In genomic region chr16:30368122-30368791, GRCh38 we compare ENCODE assay signal across 8 cellular contexts. TPM values are rescaled to one million over a fixed set of nuclear protein-coding genes. Genes with fewer than 3 reads are reported as not detected.
A peak's percentile ranks its signal among the peaks of the same experiment; 100 is the strongest.
DNase-seq lines count a peak whose midpoint lies in the region; ATAC-seq, FAIRE-seq and TF ChIP-seq lines count a peak whose summit lies in the region.

No MANE protein-coding gene starts in this region.

- H3K9me3 ChIP-seq in DND-41 (ENCODE audit: insufficient read depth, low read length, severe bottlenecking) = no peaks in the 10 kb centered on the region
- H3K9me3 ChIP-seq in Loucy (ENCODE audit: insufficient read depth, low read depth, low read length) = no peaks in the 10 kb centered on the region
- H3K9me3 ChIP-seq in K562 (replicated peaks; ENCODE audit: control insufficient read depth, insufficient read depth, low read depth, low read length) = no peaks in the 10 kb centered on the region
- no peaks in the 10 kb centered on the region for H3K9me3 ChIP-seq in lung (ENCODE audit: control insufficient read depth in 2 of 2, insufficient read depth in 1 of 2, low read length in 1 of 2)

- peaks cover 6% of the 10 kb centered on the region for H3K9me1 ChIP-seq in K562 (ENCODE audit: control insufficient read depth, insufficient read depth, low read length)

- no peak; a peak in 1 of 4 replicates for TF ChIP-seq RAD21 in K562 (CRISPR knock-in tag; conservative IDR thresholded peaks at IDR 0.05 in 1 of 2, IDR thresholded peaks at IDR 0.05 in 1 of 2)

- WGBS in K562 (ENCODE audit: insufficient coverage, low coverage, missing lambda C conversion rate) = 2% methylated on average over 8 of the region's 8 CpGs
- WGBS in lung, 2 donors = 6 to 10% methylated on average over 8 of the region's 8 CpGs

- POLR2A ChIA-PET in K562 (lab: Yijun Ruan, JAX) = interaction anchor here (0.7 to 6.3 kb wide), 4 partner anchors 10 to 261 kb away, joined by 3 to 77 read pairs (median 4); partner anchors contain the start of gene CD2BP2

- no peaks in the 10 kb centered on the region for H3F3A ChIP-seq in Loucy (ENCODE audit: low read depth)

- peak overlapping the region; percentile 86 for H3K4me2 ChIP-seq in DND-41 (ENCODE audit: insufficient read depth, low read length)
- H3K4me2 ChIP-seq in Loucy (ENCODE audit: low read depth, low read length, poor library complexity, severe bottlenecking) = peak overlapping the region; percentile 98
- H3K4me2 ChIP-seq in K562 (ENCODE audit: insufficient read depth, low read length) = peak overlapping the region; percentile 90

- H3K4me1 ChIP-seq in DND-41 (ENCODE audit: insufficient read depth, low read length) (peaks cover 51% of the 10 kb centered on the region), Loucy (ENCODE audit: insufficient read depth, low read length, poor library complexity, severe bottlenecking) (peaks cover 48% of the 10 kb centered on the region), K562 (replicated peaks in 1 of 2; ENCODE audit: control insufficient read depth in 2 of 2, insufficient read depth in 2 of 2, low read length in 2 of 2) (peaks cover 25 to 44% of the 10 kb centered on the region in 2 experiments; a peak in 4 of 5 replicates), lung (ENCODE audit: control insufficient read depth in 2 of 2, insufficient read depth in 2 of 2, low read length in 2 of 2) (peaks cover 6 to 10% of the 10 kb centered on the region in 2 donors)

- BruUV-seq in K562 (replicated peaks; lab: Mats Ljungman, UMichigan) = no TSS peak

- no peak for TF ChIP-seq CTCF in DND-41 (IDR thresholded peaks at IDR 0.05; ENCODE audit: borderline replicate concordance, extremely low read depth, low read length, poor library complexity, severe bottlenecking)
- TF ChIP-seq CTCF in Loucy (conservative IDR thresholded peaks at IDR 0.05; ENCODE audit: low read length) = no peak
- no peak for TF ChIP-seq CTCF in K562 (IDR thresholded peaks at IDR 0.05 in 2 of 3, conservative IDR thresholded peaks at IDR 0.05 in 1 of 3; ENCODE audit: insufficient read depth in 2 of 3, low read depth in 1 of 3, low read length in 3 of 3)
- no peak for TF ChIP-seq CTCF in lung (IDR thresholded peaks at IDR 0.05; ENCODE audit: control extremely low read depth, extremely low read depth)

- CTCF ChIA-PET in K562 (lab: Yijun Ruan, JAX; ENCODE audit: low intra/inter-chr PET ratio) = no interaction called here

- TF ChIP-seq POLR2A in K562 (conservative IDR thresholded peaks at IDR 0.05) = no peak

- H4K20me1 ChIP-seq in DND-41 (ENCODE audit: insufficient read depth, low read length) (peaks cover 30% of the 10 kb centered on the region), Loucy (ENCODE audit: insufficient read depth, low read length, poor library complexity, severe bottlenecking) (peaks cover 48% of the 10 kb centered on the region), K562 (replicated peaks; ENCODE audit: control insufficient read depth, insufficient read depth, low read length) (peaks cover 23% of the 10 kb centered on the region)

- intact Hi-C loops in K562 (cut with micrococcal nuclease) = no loop called here

- H3K36me3 ChIP-seq in DND-41 (ENCODE audit: insufficient read depth, low read length) = peaks cover 40% of the 10 kb centered on the region
- 0 out of 2 replicates have a peak, but pooled peaks cover 3% of the 10 kb centered on the region for H3K36me3 ChIP-seq in Loucy (ENCODE audit: insufficient read depth, low read length)
- H3K36me3 ChIP-seq in K562 (ENCODE audit: control insufficient read depth, insufficient read depth, low read length) = peaks cover 40% of the 10 kb centered on the region
- peaks cover 0 to 8% of the 10 kb centered on the region in 2 donors for H3K36me3 ChIP-seq in lung (ENCODE audit: control insufficient read depth in 2 of 2, insufficient read depth in 2 of 2, low read length in 2 of 2)

- H2AFZ ChIP-seq in DND-41 (ENCODE audit: low read depth, low read length) = no peak overlapping the region
- no peak overlapping the region for H2AFZ ChIP-seq in Loucy (ENCODE audit: low read length)
- H2AFZ ChIP-seq in K562 (ENCODE audit: low read depth, low read length) = no peak overlapping the region

- H3K9me2 ChIP-seq in Loucy (replicated peaks; ENCODE audit: low read depth, low read length) = no peaks in the 10 kb centered on the region

- peak overlapping the region; percentile 46 for H3K27ac ChIP-seq in DND-41 (ENCODE audit: low read length)
- H3K27ac ChIP-seq in K562 (ENCODE audit: extremely low read depth, low read depth, low read length) = peak overlapping the region; percentile 72; the same call in 2 of the 3 replicates
- peak overlapping the region; percentile 49 to 85 for H3K27ac ChIP-seq in lung (ENCODE audit: low read depth in 1 of 2, low read length in 1 of 2)

- H3K79me2 ChIP-seq in DND-41 (ENCODE audit: insufficient read depth, low read length) (peaks cover 67% of the 10 kb centered on the region), Loucy (ENCODE audit: insufficient read depth, low read length) (peaks cover 66% of the 10 kb centered on the region), K562 (ENCODE audit: control insufficient read depth, insufficient read depth, low read length) (peaks cover 57% of the 10 kb centered on the region)

- peak; percentile 77 for FAIRE-seq in K562 (lab: Jason Lieb, UNC)

- H3K9ac ChIP-seq in DND-41 (ENCODE audit: low read depth, low read length) (peak overlapping the region; percentile 77), Loucy (ENCODE audit: low read depth, low read length, poor library complexity, severe bottlenecking) (peak overlapping the region; percentile 78), K562 (ENCODE audit: insufficient read depth in 1 of 2, low read depth in 2 of 2, low read length in 2 of 2) (peak overlapping the region; percentile 70 to 98)

- TF ChIP-seq EP300 in K562 (IDR thresholded peaks at IDR 0.05; ENCODE audit: low read length) = no peak

- H3K27me3 ChIP-seq in DND-41 (ENCODE audit: insufficient read depth, low read length, poor library complexity) (no peaks in the 10 kb centered on the region), Loucy (ENCODE audit: insufficient read depth, low read length, poor library complexity, severe bottlenecking) (no peaks in the 10 kb centered on the region), K562 (ENCODE audit: control insufficient read depth in 2 of 2, insufficient read depth in 2 of 2, low read length in 2 of 2) (no peaks in the 10 kb centered on the region), lung (ENCODE audit: control insufficient read depth, insufficient read depth) (no peaks in the 10 kb centered on the region)

- ATAC-seq in DND-41 (ENCODE audit: insufficient read depth, low read depth) = no peak
- no peak for ATAC-seq in K562
- no peak for ATAC-seq in lung (ENCODE audit: insufficient read depth, low FRiP score)

- in situ Hi-C loops in K562 (cut with MboI) = loop anchor here (25.0 kb wide), 1 partner anchor 906 kb away; the partner anchor contains the start of genes BOLA2, SLX1B and SULT1A4
- in situ Hi-C loops in G401 (cut with HindIII; ENCODE audit: low sequenced_read_pairs) = no loop called here

- H3K4me3 ChIP-seq in DND-41 (ENCODE audit: low read depth in 1 of 2, low read length in 2 of 2) (peak overlapping the region; percentile 73 to 76), Loucy (ENCODE audit: low read length, poor library complexity, severe bottlenecking) (peak overlapping the region; percentile 85), K562 (peak overlapping the region; percentile 74), lung (peak overlapping the region; percentile 83)

- no peak for DNase-seq in DND-41
- DNase-seq in K562 (ENCODE audit: extremely low read depth in 1 of 4, low spot score in 3 of 4) = peak in 3 of 4 experiments; percentile 24 to 60 (median 31)
- DNase-seq in lung (ENCODE audit: low spot score) = no peak
- DNase-seq in DMS114 treated with DMSO at 0.1 percent for 48 hours (lab: John Stamatoyannopoulos, UW; ENCODE audit: unreplicated experiment) = no peak
- no peak for DNase-seq in activated gamma-delta T cell (lab: John Stamatoyannopoulos, UW)
- DNase-seq in G401 (ENCODE audit: low spot score) = no peak
- DNase-seq in nucleus accumbens (lab: John Stamatoyannopoulos, UW) = no peak

RNA-seq across cellular contexts. Expression of gene TBC1D10B, which starts 2.0 kb away (rescaled TPM):
- total RNA-seq in K562 (2011; cell fraction: chromatin; rRNA removed; ENCODE audit: low replicate concordance) = 61.1 and 115 TPM in 2 replicates
- 62.5 and 64.2 TPM in 2 replicates for total RNA-seq in K562 (2011; cell fraction: nucleolus; rRNA removed)
- 60.7 and 73.4 TPM in 2 replicates for total RNA-seq in K562 (2011; cell fraction: nucleoplasm; rRNA removed)
- total RNA-seq in K562 (2014; rRNA removed) = 28.9 and 37.9 TPM in 2 replicates
- 11.9 and 12.6 TPM in 2 replicates for total RNA-seq in K562 (2014; rRNA removed; fragmentation: Illumina TruSeq; extraction: Trizol)
- total RNA-seq in K562 (2015; rRNA removed; fragmentation: Illumina TruSeq; extraction: Trizol) = 16.9 and 17.5 TPM in 2 replicates
- total RNA-seq in K562 (2021) = 52.1 and 55.4 TPM in 2 replicates
- 11.5 and 13.7 TPM in 2 replicates for polyA plus RNA-seq in K562 (2011; rRNA removed)
- polyA plus RNA-seq in K562 (2011; cell fraction: cytosol; rRNA removed) = 20.5 and 29.5 TPM in 2 replicates
- polyA plus RNA-seq in K562 (2011; cell fraction: nucleus; rRNA removed) = 30.9 and 49.1 TPM in 2 replicates
- 33.7 and 38.6 TPM in 2 replicates for polyA plus RNA-seq in K562 (2012)
- polyA plus RNA-seq in K562 (2014; fragmentation: Illumina TruSeq; extraction: Trizol) = 24.4 and 28.4 TPM in 2 replicates
- 1 to 10 TPM; 2.2 to 2.3 TPM for polyA plus RNA-seq in K562 (2014; fragmentation: Nextera tagmentation; extraction: Ambion mirVana)
- 24.0 and 27.9 TPM in 2 replicates for polyA plus RNA-seq in K562 (2014; rRNA removed)
- 13.2 and 19.4 TPM in 2 replicates for polyA minus RNA-seq in K562 (2011; rRNA and poly(A)+ RNA removed)
- 28.0 and 31.6 TPM in 2 replicates for polyA minus RNA-seq in K562 (2011; cell fraction: cytosol; rRNA and poly(A)+ RNA removed)
- polyA minus RNA-seq in K562 (2011; cell fraction: nucleus; rRNA and poly(A)+ RNA removed) = 12.7 and 15.8 TPM in 2 replicates
- total RNA-seq in lung = 10 to 100 TPM; 31.7 to 43.6 TPM
- 10 to 100 TPM; 26.9 to 27.8 TPM for polyA plus RNA-seq in lung
- total RNA-seq in G401 (2014; rRNA removed; shearing (Covaris generic)) = 43.3 and 59.8 TPM in 2 replicates

RNA-seq across cellular contexts. Expression of gene MYL11, which starts 6.3 kb away (rescaled TPM):
- not detected in 2 replicates for total RNA-seq in K562 (2011; cell fraction: chromatin; rRNA removed; ENCODE audit: low replicate concordance)
- not detected in 2 replicates for total RNA-seq in K562 (2011; cell fraction: nucleolus; rRNA removed)
- not detected in 2 replicates for total RNA-seq in K562 (2011; cell fraction: nucleoplasm; rRNA removed)
- total RNA-seq in K562 (2014; rRNA removed) = 1.7 TPM in 1 of 2 replicates, not detected in the other
- total RNA-seq in K562 (2014; rRNA removed; fragmentation: Illumina TruSeq; extraction: Trizol) = not detected in 2 replicates
- 1.5 and 2.0 TPM in 2 replicates for total RNA-seq in K562 (2015; rRNA removed; fragmentation: Illumina TruSeq; extraction: Trizol)
- 1.5 and 1.7 TPM in 2 replicates for total RNA-seq in K562 (2021)
- polyA plus RNA-seq in K562 (2011; rRNA removed) = 0.31 TPM in 1 of 2 replicates, not detected in the other
- 0.15 and 1.0 TPM in 2 replicates for polyA plus RNA-seq in K562 (2011; cell fraction: cytosol; rRNA removed)
- 1.1 TPM in 1 of 2 replicates, not detected in the other for polyA plus RNA-seq in K562 (2011; cell fraction: nucleus; rRNA removed)
- 0.53 and 3.4 TPM in 2 replicates for polyA plus RNA-seq in K562 (2012)
- not detected in 2 replicates for polyA plus RNA-seq in K562 (2014; fragmentation: Illumina TruSeq; extraction: Trizol)
- under 1 TPM; 0.52 to 0.73 TPM for polyA plus RNA-seq in K562 (2014; fragmentation: Nextera tagmentation; extraction: Ambion mirVana)
- polyA plus RNA-seq in K562 (2014; rRNA removed) = 0.62 TPM in 1 of 2 replicates, not detected in the other
- polyA minus RNA-seq in K562 (2011; rRNA and poly(A)+ RNA removed) = not detected in 2 replicates
- polyA minus RNA-seq in K562 (2011; cell fraction: cytosol; rRNA and poly(A)+ RNA removed) = not detected in 2 replicates
- not detected in 2 replicates for polyA minus RNA-seq in K562 (2011; cell fraction: nucleus; rRNA and poly(A)+ RNA removed)
- not detected for total RNA-seq in lung
- 1 to 10 TPM in 1 of 2 donors, under 1 TPM in 1; 0.44 to 3.9 TPM for polyA plus RNA-seq in lung
- total RNA-seq in G401 (2014; rRNA removed; shearing (Covaris generic)) = 0.58 TPM in 1 of 2 replicates, not detected in the other

RNA-seq across cellular contexts. Expression of gene CD2BP2, which starts 13.1 kb away (rescaled TPM):
- 34.0 and 85.0 TPM in 2 replicates for total RNA-seq in K562 (2011; cell fraction: chromatin; rRNA removed; ENCODE audit: low replicate concordance)
- total RNA-seq in K562 (2011; cell fraction: nucleolus; rRNA removed) = 46.0 and 46.2 TPM in 2 replicates
- 40.7 and 40.8 TPM in 2 replicates for total RNA-seq in K562 (2011; cell fraction: nucleoplasm; rRNA removed)
- total RNA-seq in K562 (2014; rRNA removed) (33.1 and 34.0 TPM in 2 replicates), K562 (2014; rRNA removed; fragmentation: Illumina TruSeq; extraction: Trizol) (28.7 and 35.6 TPM in 2 replicates), K562 (2015; rRNA removed; fragmentation: Illumina TruSeq; extraction: Trizol) (37.3 and 38.0 TPM in 2 replicates), K562 (2021) (40.8 and 51.1 TPM in 2 replicates), lung (10 to 100 TPM; 37.5 to 69.8 TPM)
- polyA plus RNA-seq in K562 (2011; rRNA removed) (21.5 and 25.8 TPM in 2 replicates), K562 (2014; fragmentation: Illumina TruSeq; extraction: Trizol) (30.1 and 32.8 TPM in 2 replicates), K562 (2014; fragmentation: Nextera tagmentation; extraction: Ambion mirVana) (1 to 10 TPM; 3.9 to 5.0 TPM), K562 (2014; rRNA removed) (41.0 and 46.6 TPM in 2 replicates), lung (10 to 100 TPM; 43.5 to 49.1 TPM)
- 20.4 and 25.3 TPM in 2 replicates for polyA plus RNA-seq in K562 (2011; cell fraction: cytosol; rRNA removed)
- polyA plus RNA-seq in K562 (2011; cell fraction: nucleus; rRNA removed) = 47.9 and 65.8 TPM in 2 replicates
- polyA plus RNA-seq in K562 (2012) = 31.3 and 33.2 TPM in 2 replicates
- 14.2 and 15.3 TPM in 2 replicates for polyA minus RNA-seq in K562 (2011; rRNA and poly(A)+ RNA removed)
- polyA minus RNA-seq in K562 (2011; cell fraction: cytosol; rRNA and poly(A)+ RNA removed) = 6.8 and 8.4 TPM in 2 replicates
- polyA minus RNA-seq in K562 (2011; cell fraction: nucleus; rRNA and poly(A)+ RNA removed) = 12.0 and 17.3 TPM in 2 replicates
- 82.4 and 84.3 TPM in 2 replicates for total RNA-seq in G401 (2014; rRNA removed; shearing (Covaris generic))

RNA-seq across cellular contexts. Expression of gene SEPTIN1, which starts 14.1 kb away (rescaled TPM):
- total RNA-seq in K562 (2011; cell fraction: chromatin; rRNA removed; ENCODE audit: low replicate concordance) = 3.4 and 4.0 TPM in 2 replicates
- total RNA-seq in K562 (2011; cell fraction: nucleolus; rRNA removed) = 2.5 and 4.2 TPM in 2 replicates
- total RNA-seq in K562 (2011; cell fraction: nucleoplasm; rRNA removed) = 3.8 and 7.6 TPM in 2 replicates
- total RNA-seq in K562 (2014; rRNA removed) (2.3 and 3.0 TPM in 2 replicates), K562 (2014; rRNA removed; fragmentation: Illumina TruSeq; extraction: Trizol) (1.2 TPM in 2 replicates), K562 (2015; rRNA removed; fragmentation: Illumina TruSeq; extraction: Trizol) (0.69 and 0.72 TPM in 2 replicates), K562 (2021) (4.2 and 5.6 TPM in 2 replicates), lung (1 to 10 TPM; 3.3 to 4.6 TPM)
- polyA plus RNA-seq in K562 (2011; rRNA removed) (2.1 and 2.3 TPM in 2 replicates), K562 (2014; fragmentation: Illumina TruSeq; extraction: Trizol) (0.94 and 3.0 TPM in 2 replicates), K562 (2014; fragmentation: Nextera tagmentation; extraction: Ambion mirVana) (under 1 TPM in 1 of 2 experiments, not detected in 1; 0.23 TPM), K562 (2014; rRNA removed) (4.5 and 5.1 TPM in 2 replicates), lung (1 to 10 TPM; 5.8 to 7.3 TPM)
- polyA plus RNA-seq in K562 (2011; cell fraction: cytosol; rRNA removed) = 3.4 TPM in 2 replicates
- polyA plus RNA-seq in K562 (2011; cell fraction: nucleus; rRNA removed) = 6.0 and 6.8 TPM in 2 replicates
- 3.3 and 4.4 TPM in 2 replicates for polyA plus RNA-seq in K562 (2012)
- 0.42 and 1.3 TPM in 2 replicates for polyA minus RNA-seq in K562 (2011; rRNA and poly(A)+ RNA removed)
- 1.3 and 3.0 TPM in 2 replicates for polyA minus RNA-seq in K562 (2011; cell fraction: cytosol; rRNA and poly(A)+ RNA removed)
- polyA minus RNA-seq in K562 (2011; cell fraction: nucleus; rRNA and poly(A)+ RNA removed) = 1.4 and 1.8 TPM in 2 replicates
- 0.10 and 0.86 TPM in 2 replicates for total RNA-seq in G401 (2014; rRNA removed; shearing (Covaris generic))

RNA-seq across cellular contexts. Expression of gene ZNF48, which starts 27.0 kb away (rescaled TPM):
- total RNA-seq in K562 (2011; cell fraction: chromatin; rRNA removed; ENCODE audit: low replicate concordance) = 9.7 and 12.9 TPM in 2 replicates
- 10.7 and 14.3 TPM in 2 replicates for total RNA-seq in K562 (2011; cell fraction: nucleolus; rRNA removed)
- total RNA-seq in K562 (2011; cell fraction: nucleoplasm; rRNA removed) = 6.7 and 7.0 TPM in 2 replicates
- total RNA-seq in K562 (2014; rRNA removed) = 8.6 and 10.8 TPM in 2 replicates
- 3.3 and 3.4 TPM in 2 replicates for total RNA-seq in K562 (2014; rRNA removed; fragmentation: Illumina TruSeq; extraction: Trizol)
- 7.4 and 7.7 TPM in 2 replicates for total RNA-seq in K562 (2015; rRNA removed; fragmentation: Illumina TruSeq; extraction: Trizol)
- 9.0 and 11.6 TPM in 2 replicates for total RNA-seq in K562 (2021)
- polyA plus RNA-seq in K562 (2011; rRNA removed) = 3.6 and 4.7 TPM in 2 replicates
- polyA plus RNA-seq in K562 (2011; cell fraction: cytosol; rRNA removed) = 3.9 and 10.6 TPM in 2 replicates
- 4.6 and 11.2 TPM in 2 replicates for polyA plus RNA-seq in K562 (2011; cell fraction: nucleus; rRNA removed)
- 6.1 and 7.6 TPM in 2 replicates for polyA plus RNA-seq in K562 (2012)
- polyA plus RNA-seq in K562 (2014; fragmentation: Illumina TruSeq; extraction: Trizol) = 4.6 and 8.2 TPM in 2 replicates
- under 1 TPM; 0.38 to 0.46 TPM for polyA plus RNA-seq in K562 (2014; fragmentation: Nextera tagmentation; extraction: Ambion mirVana)
- 5.8 and 6.0 TPM in 2 replicates for polyA plus RNA-seq in K562 (2014; rRNA removed)
- polyA minus RNA-seq in K562 (2011; rRNA and poly(A)+ RNA removed) = 2.8 and 4.5 TPM in 2 replicates
- polyA minus RNA-seq in K562 (2011; cell fraction: cytosol; rRNA and poly(A)+ RNA removed) = 3.7 and 5.3 TPM in 2 replicates
- polyA minus RNA-seq in K562 (2011; cell fraction: nucleus; rRNA and poly(A)+ RNA removed) = 5.9 and 6.3 TPM in 2 replicates
- 1 to 10 TPM; 5.3 to 8.0 TPM for total RNA-seq in lung
- polyA plus RNA-seq in lung = 1 to 10 TPM; 4.2 to 4.7 TPM
- total RNA-seq in G401 (2014; rRNA removed; shearing (Covaris generic)) = 30.4 and 41.8 TPM in 2 replicates

Comparison
In these comparisons a context has a peak if more than half of its experiments do, and no peak if none do; other contexts are left out.
1. DNase-seq: peak in K562 (3 of 4); none in DND-41 (single experiment), lung (single experiment), DMS114 treated with DMSO at 0.1 percent for 48 hours (single experiment), activated gamma-delta T cell (single experiment), G401 (single experiment) and nucleus accumbens (0 of 56).
2. Peak in every context shown above with its lines, with median percentiles within 50 percentile points of each other: H3K27ac ChIP-seq, H3K4me2 ChIP-seq, H3K4me3 ChIP-seq and H3K9ac ChIP-seq.